Comparison of ENCODE assay signal across 23 cellular contexts in genomic region chr7:108291791-108292440, GRCh38.
DNase-seq lines count a peak whose midpoint lies in the region; ATAC-seq and TF ChIP-seq lines count a peak whose summit lies in the region.
"Had no signal": no experiment of that assay in that cellular context is flagged by ENCODE, and none has a peak within 500 bp of the region (broad histone marks: within the 10 kb centered on the region; RNA-seq: fewer than 3 reads in every experiment).

No MANE protein-coding gene starts in this region.

- 95 to 100% methylated on average over 3 of the region's 5 CpGs for WGBS in mesodermal cell (ENCODE audit: insufficient coverage in 2 of 2), 2 experiments

- ATAC-seq in HG03521 (IDR thresholded peaks at IDR 0.05; ENCODE audit: unreplicated experiment) (no peak), HG03045 (IDR thresholded peaks at IDR 0.05; ENCODE audit: unreplicated experiment) (no peak)
- ATAC-seq: body of pancreas; gastroesophageal sphincter; natural killer cell treated with Interleukin-12 subunit alpha and Interleukin-12 subunit beta and Interleukin-15 and Interleukin-18, amount 100 ng/mL, for 72 hours; stimulated activated naive CD8-positive, alpha-beta T cell treated with anti-CD3 and anti-CD28 coated beads, Interleukin-15, Interleukin-2, amounts not matched to agents 100 U/mL and 50 U/mL, for 24 hours had no signal

- H3K36me3 ChIP-seq in BE2C: no peaks in the 10 kb centered on the region
- no peaks in the 10 kb centered on the region for H3K36me3 ChIP-seq in mesodermal cell (ENCODE audit: control insufficient read depth, insufficient read depth, low read length)
- H3K36me3 ChIP-seq: gastroesophageal sphincter, prostate gland, tibial nerve had no signal

- peak overlapping the region; percentile 30 for H3K4me3 ChIP-seq in BE2C (ENCODE audit: low read depth, low read length)
- H3K4me3 ChIP-seq in mesodermal cell (ENCODE audit: extremely low read depth, insufficient read depth, low read length, poor library complexity, severe bottlenecking): no peak overlapping the region
- H3K4me3 ChIP-seq: body of pancreas, gastroesophageal sphincter, prostate gland, tibial nerve had no signal

- H3K27ac ChIP-seq in cingulate gyrus (ENCODE audit: low read depth, low read length) (peak overlapping the region; percentile 5), mesodermal cell (ENCODE audit: low read depth, low read length, severe bottlenecking) (peak overlapping the region; percentile 1)
- H3K27ac ChIP-seq: epithelial cell of prostate, gastroesophageal sphincter, prostate gland had no signal

- peaks cover 57% of the 10 kb centered on the region for H3K4me1 ChIP-seq in BE2C
- no peaks in the 10 kb centered on the region for H3K4me1 ChIP-seq in mesodermal cell (ENCODE audit: control insufficient read depth, insufficient read depth, low read length, poor library complexity, severe bottlenecking)
- H3K4me1 ChIP-seq: gastroesophageal sphincter, prostate gland had no signal

- DNase-seq in BE2C (peak; percentile 53), LHCN-M2 (ENCODE audit: low read depth) (peak; percentile 55), NCI-H1092 (lab: John Stamatoyannopoulos, UW) (no peak)
- DNase-seq in activated effector memory CD4-positive, alpha-beta T cell treated with anti-CD3 and anti-CD28 coated beads, Interleukin-2, amount 50 U/mL, for 16 hours: no peak
- DNase-seq: activated CD4-positive, alpha-beta T cell treated with anti-CD3 and anti-CD28 coated beads for 4 hours; activated naive CD8-positive, alpha-beta T cell treated with anti-CD3 and anti-CD28 coated beads for 36 hours; body of pancreas; EL; NCI-H1105 treated with DMSO at 0.1 percent for 48 hours; NCI-H2081 treated with DMSO at 0.1 percent for 48 hours; SHP77; stimulated activated CD4-positive, alpha-beta T cell treated with anti-CD3 and anti-CD28 coated beads, Interleukin-4, amount 100 ng/mL, for 1 hour; stimulated activated naive CD8-positive, alpha-beta T cell treated with anti-CD3 and anti-CD28 coated beads, Interleukin-15, Interleukin-2, amounts not matched to agents 100 U/mL and 50 U/mL, for 24 hours; T-helper 1 cell had no signal

- no peak for TF ChIP-seq CTCF in BE2C (IDR thresholded peaks at IDR 0.05; ENCODE audit: low read depth, low read length)

- H3K27me3 ChIP-seq in BE2C: no peaks in the 10 kb centered on the region
- H3K27me3 ChIP-seq: body of pancreas, gastroesophageal sphincter, tibial nerve had no signal

- H3K9me3 ChIP-seq in BE2C: no peaks in the 10 kb centered on the region
- no peaks in the 10 kb centered on the region for H3K9me3 ChIP-seq in mesodermal cell (ENCODE audit: control insufficient read depth, low read length)
- H3K9me3 ChIP-seq: body of pancreas, gastroesophageal sphincter, prostate gland, tibial nerve had no signal

Comparison
In these comparisons a context has a peak if more than half of its experiments do, and no peak if none do; other contexts are left out.
1. DNase-seq: peak in BE2C (single experiment) and LHCN-M2 (single experiment); none in activated effector memory CD4-positive, alpha-beta T cell treated with anti-CD3 and anti-CD28 coated beads, Interleukin-2, amount 50 U/mL, for 16 hours (single experiment) and NCI-H1092 (single experiment).